ENCODE assay signal across 8 cellular contexts in the genomic region with DNA sequence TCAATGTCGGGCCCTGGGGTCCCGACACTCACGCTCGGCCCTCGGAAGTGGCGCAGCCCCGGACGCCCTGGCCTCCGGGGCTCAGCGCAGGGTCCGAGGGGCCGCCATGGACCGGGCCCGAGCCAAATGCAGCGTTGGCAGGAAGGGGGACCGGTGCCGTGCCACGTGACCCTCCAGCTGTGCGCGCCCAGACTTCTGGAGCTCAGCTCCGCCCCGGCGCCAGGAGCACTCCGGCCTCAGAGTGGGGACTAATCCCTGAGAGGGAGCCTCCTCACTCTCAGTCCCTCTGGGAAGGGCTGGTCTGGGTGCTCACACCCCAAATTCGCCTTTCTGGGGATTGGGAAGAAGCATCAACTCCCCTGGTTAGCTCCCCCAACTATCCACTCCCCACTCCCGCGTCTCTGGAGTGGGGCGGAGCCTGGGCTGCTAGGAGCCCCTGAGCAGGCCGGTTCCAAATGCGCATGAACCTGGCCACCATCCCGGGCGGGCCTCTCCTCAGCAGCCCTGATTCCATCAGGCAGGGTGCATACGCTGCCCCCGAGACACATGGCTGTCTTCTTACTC. TPM values are rescaled to one million over a fixed set of nuclear protein-coding genes. Genes with fewer than 3 reads are reported as not detected.
A peak's percentile ranks its signal among the peaks of the same experiment; 100 is the strongest.
DNase-seq lines count a peak whose midpoint lies in the region; ATAC-seq and TF ChIP-seq lines count a peak whose summit lies in the region.

A gene with protein sequence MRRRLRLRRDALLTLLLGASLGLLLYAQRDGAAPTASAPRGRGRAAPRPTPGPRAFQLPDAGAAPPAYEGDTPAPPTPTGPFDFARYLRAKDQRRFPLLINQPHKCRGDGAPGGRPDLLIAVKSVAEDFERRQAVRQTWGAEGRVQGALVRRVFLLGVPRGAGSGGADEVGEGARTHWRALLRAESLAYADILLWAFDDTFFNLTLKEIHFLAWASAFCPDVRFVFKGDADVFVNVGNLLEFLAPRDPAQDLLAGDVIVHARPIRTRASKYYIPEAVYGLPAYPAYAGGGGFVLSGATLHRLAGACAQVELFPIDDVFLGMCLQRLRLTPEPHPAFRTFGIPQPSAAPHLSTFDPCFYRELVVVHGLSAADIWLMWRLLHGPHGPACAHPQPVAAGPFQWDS (minus strand): TSS at position 166 of the 564 bp plus-strand sequence. CDS start 513 bp downstream, outside the sequence.

- H3K9me3 ChIP-seq in CD8-positive, alpha-beta T cell (ENCODE audit: low read length), result no peaks in the 10 kb centered on the region
- H3K9me3 ChIP-seq in HUES48 (ENCODE audit: control insufficient read depth, insufficient read depth, low read length), result no peaks in the 10 kb centered on the region
- no peaks in the 10 kb centered on the region for H3K9me3 ChIP-seq in esophagus squamous epithelium
- H3K9me3 ChIP-seq in mucosa of rectum (ENCODE audit: control insufficient read depth in 2 of 2, low read length in 2 of 2), result no peaks in the 10 kb centered on the region

- no peaks in the 10 kb centered on the region for H3K9me3 Mint-ChIP-seq in CD8-positive, alpha-beta T cell
- H3K9me3 Mint-ChIP-seq in activated CD4-positive, alpha-beta T cell treated with anti-CD3 and anti-CD28 coated beads, Interleukin-2, amount 10 ng/mL, durations not matched to agents 7 days and 5 days, result no peaks in the 10 kb centered on the region

- no CpG with 5 or more reads among the region's 34 CpGs for WGBS in esophagus squamous epithelium, 2 donors
- WGBS in urinary bladder, result under 1% methylated on average over 34 of the region's 34 CpGs

- peak within 1 kb of the TSS; percentile 63 for H3K4me3 ChIP-seq in CD8-positive, alpha-beta T cell (ENCODE audit: low read depth, low read length)
- H3K4me3 ChIP-seq in HUES48 (ENCODE audit: low read depth, low read length) (peak within 1 kb of the TSS; percentile 70), esophagus squamous epithelium (peak within 1 kb of the TSS; percentile 55 to 81 (median 70)), mucosa of rectum (ENCODE audit: low read length in 2 of 2) (peak within 1 kb of the TSS; percentile 59 to 64), urinary bladder (ENCODE audit: low read depth, low read length) (peak within 1 kb of the TSS; percentile 62)

- H3K27ac Mint-ChIP-seq in CD8-positive, alpha-beta T cell, result no peak within 1 kb of the TSS
- peak within 1 kb of the TSS; percentile 74 for H3K27ac Mint-ChIP-seq in activated CD4-positive, alpha-beta T cell treated with anti-CD3 and anti-CD28 coated beads, Interleukin-2, amount 10 ng/mL, durations not matched to agents 7 days and 5 days

- H3K4me1 Mint-ChIP-seq in CD8-positive, alpha-beta T cell (ENCODE audit: low read depth), result peaks cover 22% of the 10 kb centered on the region
- H3K4me1 Mint-ChIP-seq in activated CD4-positive, alpha-beta T cell treated with anti-CD3 and anti-CD28 coated beads, Interleukin-2, amount 10 ng/mL, durations not matched to agents 7 days and 5 days, result peaks cover 39% of the 10 kb centered on the region

- peaks cover 5% of the 10 kb centered on the region for H3K36me3 ChIP-seq in CD8-positive, alpha-beta T cell (ENCODE audit: insufficient read depth, low read length)
- H3K36me3 ChIP-seq in HUES48 (ENCODE audit: control insufficient read depth, insufficient read depth, low read length), result peaks cover 32% of the 10 kb centered on the region
- H3K36me3 ChIP-seq in esophagus squamous epithelium, result peaks cover 0 to 39% (median 7%) of the 10 kb centered on the region in 3 donors
- peaks cover 17 to 22% of the 10 kb centered on the region in 2 donors for H3K36me3 ChIP-seq in mucosa of rectum (ENCODE audit: control insufficient read depth in 2 of 2, insufficient read depth in 2 of 2, low read length in 2 of 2)
- no peaks in the 10 kb centered on the region for H3K36me3 ChIP-seq in urinary bladder (ENCODE audit: insufficient read depth)

- peak in 2 of 7 experiments; percentile 39 to 56 for DNase-seq in CD8-positive, alpha-beta T cell
- peak; percentile 41 for DNase-seq in activated CD4-positive, alpha-beta T cell treated with anti-CD3 and anti-CD28 coated beads, Interleukin-2, amount 10 ng/mL, durations not matched to agents 7 days and 5 days
- DNase-seq in esophagus squamous epithelium (lab: John Stamatoyannopoulos, UW), result no peak
- DNase-seq in activated CD4-positive, CD25-positive, alpha-beta regulatory T cell treated with anti-CD3 and anti-CD28 coated beads, Interleukin-2, amount 50 U/mL, for 72 hours, result no peak

- H3K27me3 Mint-ChIP-seq in CD8-positive, alpha-beta T cell (ENCODE audit: low read depth), result peaks cover 10% of the 10 kb centered on the region
- peaks cover 1% of the 10 kb centered on the region for H3K27me3 Mint-ChIP-seq in activated CD4-positive, alpha-beta T cell treated with anti-CD3 and anti-CD28 coated beads, Interleukin-2, amount 10 ng/mL, durations not matched to agents 7 days and 5 days

- H3K9ac ChIP-seq in HUES48 (ENCODE audit: low read depth, low read length), result peak within 1 kb of the TSS; percentile 37; the same call in 1 of the 2 replicates
- H3K9ac ChIP-seq in mucosa of rectum (ENCODE audit: low read depth in 1 of 2, low read length in 2 of 2), result peak within 1 kb of the TSS; percentile 14 to 63

- H3K4me1 ChIP-seq in CD8-positive, alpha-beta T cell (ENCODE audit: insufficient read depth, low read length), result peaks cover 15% of the 10 kb centered on the region
- H3K4me1 ChIP-seq in HUES48 (ENCODE audit: control insufficient read depth, insufficient read depth, low read length) (peaks cover 4% of the 10 kb centered on the region; the same call in 1 of the 2 replicates), esophagus squamous epithelium (peaks cover 20 to 73% (median 33%) of the 10 kb centered on the region in 3 donors), mucosa of rectum (ENCODE audit: control insufficient read depth in 2 of 2, insufficient read depth in 2 of 2, low read length in 2 of 2) (peaks cover 9 to 19% of the 10 kb centered on the region in 2 donors), urinary bladder (ENCODE audit: insufficient read depth) (no peaks in the 10 kb centered on the region)

- POLR2A ChIA-PET in CD8-positive, alpha-beta T cell (lab: Charles Lee), result interaction anchor here (1.7 to 2.0 kb wide), 2 partner anchors 10 to 137 kb away, joined by 4 to 6 read pairs; a partner anchor contains a TSS
- POLR2A ChIA-PET in activated CD4-positive, alpha-beta T cell treated with anti-CD3 and anti-CD28 coated beads, Interleukin-2, amount 10 ng/mL, durations not matched to agents 7 days and 5 days (lab: Charles Lee), result interaction anchor here (0.7 kb wide), 1 partner anchor 134 kb away, joined by 3 read pairs; no protein-coding TSS in a partner anchor

- H3K4me3 Mint-ChIP-seq in CD8-positive, alpha-beta T cell, result peak within 1 kb of the TSS; percentile 74
- H3K4me3 Mint-ChIP-seq in activated CD4-positive, alpha-beta T cell treated with anti-CD3 and anti-CD28 coated beads, Interleukin-2, amount 10 ng/mL, durations not matched to agents 7 days and 5 days, result peak within 1 kb of the TSS; percentile 68

- H3K27me3 ChIP-seq in CD8-positive, alpha-beta T cell (ENCODE audit: insufficient read depth, low read length), result no peaks in the 10 kb centered on the region
- peaks cover 58% of the 10 kb centered on the region for H3K27me3 ChIP-seq in HUES48 (ENCODE audit: control insufficient read depth, insufficient read depth, low read length)
- no peaks in the 10 kb centered on the region for H3K27me3 ChIP-seq in esophagus squamous epithelium
- no peaks in the 10 kb centered on the region for H3K27me3 ChIP-seq in mucosa of rectum (ENCODE audit: control insufficient read depth in 2 of 2, insufficient read depth in 2 of 2, low read length in 2 of 2)

- CTCF ChIA-PET in CD8-positive, alpha-beta T cell (lab: Charles Lee), result interaction anchor here (0.7 to 5.3 kb wide), 5 partner anchors 11 to 174 kb away, joined by 3 to 79 read pairs (median 5); no protein-coding TSS in a partner anchor
- CTCF ChIA-PET in activated CD4-positive, alpha-beta T cell treated with anti-CD3 and anti-CD28 coated beads, Interleukin-2, amount 10 ng/mL, durations not matched to agents 7 days and 5 days (lab: Charles Lee), result interaction anchor here (0.8 to 6.0 kb wide), 7 partner anchors 9 to 192 kb away, joined by 3 to 129 read pairs (median 5); a partner anchor contains a TSS

- TF ChIP-seq POLR2A in GM19099 (IDR thresholded peaks at IDR 0.05; ENCODE audit: extremely low read depth, insufficient read length, low read depth) (peak; percentile 57), esophagus squamous epithelium (IDR thresholded peaks at IDR 0.05) (peak in 1 of 4 donors; percentile 34)

- H3K36me3 Mint-ChIP-seq in CD8-positive, alpha-beta T cell, result peaks cover 23% of the 10 kb centered on the region
- peaks cover 33% of the 10 kb centered on the region for H3K36me3 Mint-ChIP-seq in activated CD4-positive, alpha-beta T cell treated with anti-CD3 and anti-CD28 coated beads, Interleukin-2, amount 10 ng/mL, durations not matched to agents 7 days and 5 days (ENCODE audit: low read depth)

- no peak within 1 kb of the TSS for H3K27ac ChIP-seq in CD8-positive, alpha-beta T cell (ENCODE audit: low read depth, low read length)
- H3K27ac ChIP-seq in HUES48 (ENCODE audit: low read depth, low read length) (peak within 1 kb of the TSS; percentile 73), esophagus squamous epithelium (peak within 1 kb of the TSS; percentile 83 to 92 (median 86)), mucosa of rectum (ENCODE audit: low read depth in 2 of 2, low read length in 2 of 2) (peak within 1 kb of the TSS; percentile 62 to 75), urinary bladder (ENCODE audit: low read depth) (peak within 1 kb of the TSS; percentile 92)

- intact Hi-C loops in CD8-positive, alpha-beta T cell (cut with DNase I, micrococcal nuclease), result no loop called here
- intact Hi-C loops in esophagus squamous epithelium (cut with DNase I), result loop anchor here (10.0 kb wide), 1 partner anchor 136 kb away; no protein-coding TSS in a partner anchor

- ATAC-seq in CD8-positive, alpha-beta T cell, result peak; percentile 18

- TF ChIP-seq CTCF in CD8-positive, alpha-beta T cell (IDR thresholded peaks at IDR 0.05), result no peak
- TF ChIP-seq CTCF in esophagus squamous epithelium (IDR thresholded peaks at IDR 0.05), result no peak

RNA-seq across cellular contexts. Expression of the gene that starts here (rescaled TPM):
- total RNA-seq in CD8-positive, alpha-beta T cell, result 1 to 10 TPM in 1 of 2 experiments, under 1 TPM in 1; 0.58 to 1.2 TPM
- total RNA-seq in activated CD4-positive, alpha-beta T cell treated with anti-CD3 and anti-CD28 coated beads, Interleukin-2, amount 10 ng/mL, durations not matched to agents 7 days and 5 days, result 1 to 10 TPM; 7.1 to 7.2 TPM
- total RNA-seq in esophagus squamous epithelium (10 to 100 TPM in 2 of 4 donors, 1 to 10 TPM in 2; 4.1 to 13.1 (median 8.4) TPM), urinary bladder (22.4 TPM)
- polyA plus RNA-seq in urinary bladder, result 26.4 TPM
